In the genomic region with DNA sequence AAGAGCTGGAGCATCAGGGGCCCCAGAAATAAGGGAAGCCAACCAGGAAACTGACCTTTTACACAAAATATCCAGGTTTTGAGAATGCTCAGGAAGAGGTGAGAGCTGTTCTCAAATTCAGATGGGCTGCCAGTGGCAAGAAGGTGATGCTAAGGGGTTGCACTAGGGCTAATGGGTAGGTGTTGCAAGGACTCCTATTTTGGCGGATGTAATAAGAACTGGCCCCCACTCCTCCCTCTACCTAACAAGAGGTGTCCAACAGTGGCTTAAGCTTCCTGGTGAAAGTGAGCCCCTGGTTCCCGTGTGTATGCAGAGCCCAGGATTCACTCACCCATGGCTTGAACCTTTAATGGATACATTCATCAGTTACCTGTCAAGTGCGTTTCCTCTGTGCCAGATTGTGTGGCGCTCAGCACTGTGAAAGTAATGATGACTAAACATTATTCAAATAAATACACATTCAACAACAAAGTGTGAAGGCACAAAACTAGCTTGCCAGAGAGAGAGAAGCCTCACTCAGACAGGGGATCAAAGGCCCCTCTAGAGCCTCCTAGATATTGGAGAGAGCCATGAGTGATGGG, we compare ENCODE assay signal across 15 cellular contexts. TPM values are rescaled to one million over a fixed set of nuclear protein-coding genes. Genes with fewer than 3 reads are reported as not detected.
DNase-seq lines count a peak whose midpoint lies in the region; ATAC-seq and TF ChIP-seq lines count a peak whose summit lies in the region.
"Had no signal": no experiment of that assay in that cellular context is flagged by ENCODE, and none has a peak within 500 bp of the region (broad histone marks: within the 10 kb centered on the region; RNA-seq: fewer than 3 reads in every experiment).

No MANE protein-coding gene starts in this region.

- no peaks in the 10 kb centered on the region for H3K9me3 ChIP-seq in lower lobe of right lung

- H3K9me3 Mint-ChIP-seq in glutamatergic neuron (ENCODE audit: unreplicated experiment): peaks cover 23% of the 10 kb centered on the region
- H3K9me3 Mint-ChIP-seq in stimulated activated naive B cell treated with anti-CD40 and anti-IgM and Interleukin-4, amounts not matched to agents 10 μg/mL and 1 μg/mL and 100 μg/mL, for 72 hours: no peaks in the 10 kb centered on the region
- H3K9me3 Mint-ChIP-seq: memory B cell had no signal

- H3K27ac ChIP-seq in lower lobe of right lung: no peak overlapping the region
- H3K27ac ChIP-seq: coronary artery had no signal

- H3K4me1 Mint-ChIP-seq in glutamatergic neuron (ENCODE audit: low read depth, unreplicated experiment): peaks cover 31% of the 10 kb centered on the region
- H3K4me1 Mint-ChIP-seq in stimulated activated naive B cell treated with anti-CD40 and anti-IgM and Interleukin-4, amounts not matched to agents 10 μg/mL and 1 μg/mL and 100 μg/mL, for 72 hours: peaks cover 13 to 17% of the 10 kb centered on the region in 2 donors

- peaks cover 39% of the 10 kb centered on the region for H3K27me3 ChIP-seq in lower lobe of right lung (ENCODE audit: low read depth)

- peak overlapping the region; percentile 89 for H3K4me3 Mint-ChIP-seq in glutamatergic neuron (ENCODE audit: unreplicated experiment)
- H3K4me3 Mint-ChIP-seq in stimulated activated naive B cell treated with anti-CD40 and anti-IgM and Interleukin-4, amounts not matched to agents 10 μg/mL and 1 μg/mL and 100 μg/mL, for 72 hours: peak overlapping the region; percentile 44 to 56
- H3K4me3 Mint-ChIP-seq: activated CD4-positive, alpha-beta T cell treated with anti-CD3 and anti-CD28 coated beads for 36 hours; memory B cell had no signal

- no peak overlapping the region for H3K4me3 ChIP-seq in lower lobe of right lung
- H3K4me3 ChIP-seq: coronary artery had no signal

- no peaks in the 10 kb centered on the region for H3K4me1 ChIP-seq in lower lobe of right lung

- H3K27me3 Mint-ChIP-seq in glutamatergic neuron (ENCODE audit: unreplicated experiment): peaks cover 20% of the 10 kb centered on the region
- H3K27me3 Mint-ChIP-seq in stimulated activated naive B cell treated with anti-CD40 and anti-IgM and Interleukin-4, amounts not matched to agents 10 μg/mL and 1 μg/mL and 100 μg/mL, for 72 hours: peaks cover 54 to 65% of the 10 kb centered on the region in 2 donors

- H3K36me3 ChIP-seq in lower lobe of right lung: no peaks in the 10 kb centered on the region

- H3K27ac Mint-ChIP-seq in glutamatergic neuron (ENCODE audit: unreplicated experiment): peak overlapping the region; percentile 82
- no peak overlapping the region for H3K27ac Mint-ChIP-seq in stimulated activated naive B cell treated with anti-CD40 and anti-IgM and Interleukin-4, amounts not matched to agents 10 μg/mL and 1 μg/mL and 100 μg/mL, for 72 hours
- H3K27ac Mint-ChIP-seq: activated CD4-positive, alpha-beta T cell treated with anti-CD3 and anti-CD28 coated beads for 36 hours; memory B cell had no signal

- no peak for TF ChIP-seq CTCF in glutamatergic neuron (IDR thresholded peaks at IDR 0.05; ENCODE audit: partially characterized antibody, unreplicated experiment)
- TF ChIP-seq CTCF in GM20000 (IDR thresholded peaks at IDR 0.05; ENCODE audit: extremely low read depth, missing control alignments): no peak
- TF ChIP-seq CTCF in lower lobe of right lung (IDR thresholded peaks at IDR 0.05): no peak

- ATAC-seq in stimulated activated naive B cell treated with anti-CD40 and anti-IgM and Interleukin-4, amounts not matched to agents 10 μg/mL and 1 μg/mL and 100 μg/mL, for 72 hours (replicated peaks): no peak
- ATAC-seq in Right ventricle myocardium superior (ENCODE audit: poor library complexity): no peak
- ATAC-seq in lower lobe of right lung: no peak
- ATAC-seq: activated CD4-positive, alpha-beta T cell treated with anti-CD3 and anti-CD28 coated beads for 36 hours had no signal

- peak; percentile 18 for DNase-seq in NCI-H146 (lab: John Stamatoyannopoulos, UW)
- DNase-seq in NCI-H146 treated with DMSO at 0.1 percent for 48 hours (lab: John Stamatoyannopoulos, UW; ENCODE audit: unreplicated experiment): no peak
- DNase-seq in NCI-H748 (lab: John Stamatoyannopoulos, UW; ENCODE audit: unreplicated experiment): peak; percentile 78
- no peak for DNase-seq in glutamatergic neuron
- no peak for DNase-seq in stimulated activated naive B cell treated with anti-CD40 and anti-IgM and Interleukin-4, amounts not matched to agents 10 μg/mL and 1 μg/mL and 100 μg/mL, for 72 hours
- no peak for DNase-seq in Right ventricle myocardium superior
- DNase-seq in GM20000 (ENCODE audit: low spot score): no peak
- no peak for DNase-seq in lower lobe of right lung
- DNase-seq: activated CD4-positive, alpha-beta T cell treated with anti-CD3 and anti-CD28 coated beads for 36 hours; NCI-H226; T-helper 1 cell had no signal

- no peaks in the 10 kb centered on the region for H3K36me3 Mint-ChIP-seq in glutamatergic neuron (ENCODE audit: unreplicated experiment)
- peaks cover 0 to 4% of the 10 kb centered on the region in 2 donors for H3K36me3 Mint-ChIP-seq in stimulated activated naive B cell treated with anti-CD40 and anti-IgM and Interleukin-4, amounts not matched to agents 10 μg/mL and 1 μg/mL and 100 μg/mL, for 72 hours
- H3K36me3 Mint-ChIP-seq: memory B cell had no signal

- intact Hi-C loops in Right ventricle myocardium superior (cut with DNase I) (no loop called here), lower lobe of right lung (cut with DNase I) (no loop called here)

RNA-seq across cellular contexts. Expression of gene CHGA, which starts 0.7 kb away (rescaled TPM):
- total RNA-seq in glutamatergic neuron (ENCODE audit: unreplicated experiment): 663 TPM
- not detected for total RNA-seq in Right ventricle myocardium superior
- 0.71 TPM for total RNA-seq in lower lobe of right lung
- total RNA-seq: activated CD4-positive, alpha-beta T cell treated with anti-CD3 and anti-CD28 coated beads for 36 hours; RPMI7951; smooth muscle cell had no signal

Comparison
In these comparisons a context has a peak if more than half of its experiments do, and no peak if none do; other contexts are left out.
1. DNase-seq: peak in NCI-H146 (single experiment) and NCI-H748 (single experiment); none in NCI-H146 treated with DMSO at 0.1 percent for 48 hours (single experiment), glutamatergic neuron (single experiment), stimulated activated naive B cell treated with anti-CD40 and anti-IgM and Interleukin-4, amounts not matched to agents 10 μg/mL and 1 μg/mL and 100 μg/mL, for 72 hours (single experiment), Right ventricle myocardium superior (single experiment), GM20000 (single experiment) and lower lobe of right lung (single experiment).
2. RNA of gene CHGA, which starts 0.7 kb away (total RNA-seq): 663 TPM in glutamatergic neuron (single experiment); 0.71 TPM in lower lobe of right lung (single experiment) and not detected in Right ventricle myocardium superior (single experiment); every median in the first group is over 100 times any median in the second.